ENCODE assay signal across 14 cellular contexts in genomic region chr4:1408418-1408817, GRCh38. TPM values are rescaled to one million over a fixed set of nuclear protein-coding genes. Genes with fewer than 3 reads are reported as not detected.
A peak's percentile ranks its signal among the peaks of the same experiment; 100 is the strongest.
DNase-seq lines count a peak whose midpoint lies in the region; TF ChIP-seq lines count a peak whose summit lies in the region.
"Had no signal": no experiment of that assay in that cellular context is flagged by ENCODE, and none has a peak within 500 bp of the region (broad histone marks: within the 10 kb centered on the region; RNA-seq: fewer than 3 reads in every experiment).

No MANE protein-coding gene starts in this region.

- TF ChIP-seq EP300 in ovary (IDR thresholded peaks at IDR 0.05): no peak

- no peak overlapping the region for H3K4me3 ChIP-seq in ovary

- TF ChIP-seq POLR2A in ovary (IDR thresholded peaks at IDR 0.05): no peak

- peaks cover 34% of the 10 kb centered on the region for H3K27me3 Mint-ChIP-seq in T-helper 2 cell treated with Interferon-gamma antibody and Interleukin-4, amounts not matched to agents 5 μg/mL and 100 μg/mL, for 36 hours (ENCODE audit: low read depth)

- peaks cover 3% of the 10 kb centered on the region for H3K4me1 ChIP-seq in ovary (ENCODE audit: insufficient read depth)

- no peaks in the 10 kb centered on the region for H3K4me1 Mint-ChIP-seq in T-helper 2 cell treated with Interferon-gamma antibody and Interleukin-4, amounts not matched to agents 5 μg/mL and 100 μg/mL, for 36 hours (ENCODE audit: low read depth)

- no peaks in the 10 kb centered on the region for H3K9me3 ChIP-seq in ovary

- H3K4me3 Mint-ChIP-seq in T-helper 2 cell treated with Interferon-gamma antibody and Interleukin-4, amounts not matched to agents 5 μg/mL and 100 μg/mL, for 36 hours: no peak overlapping the region
- H3K4me3 Mint-ChIP-seq: effector memory CD8-positive, alpha-beta T cell had no signal

- WGBS in ovary, 3 donors: 5 to 8% (median 8%) methylated on average over 20 to 22 of the region's 22 CpGs

- peaks cover 11% of the 10 kb centered on the region for H3K27me3 ChIP-seq in ovary

- peak overlapping the region; percentile 74 for H3K27ac Mint-ChIP-seq in T-helper 2 cell treated with Interferon-gamma antibody and Interleukin-4, amounts not matched to agents 5 μg/mL and 100 μg/mL, for 36 hours
- H3K27ac Mint-ChIP-seq: effector memory CD8-positive, alpha-beta T cell had no signal

- no peak for DNase-seq in T-helper 2 cell treated with Interferon-gamma antibody and Interleukin-4, amounts not matched to agents 5 μg/mL and 100 μg/mL, for 36 hours (ENCODE audit: low spot score)
- DNase-seq in T-helper 2 cell: no peak
- peak; percentile 52 for DNase-seq in ELF-1 (ENCODE audit: low read depth, low spot score)
- DNase-seq in mesenteric fat pad (ENCODE audit: low spot score): peak; percentile 65
- no peak for DNase-seq in NCI-H69 (lab: John Stamatoyannopoulos, UW)
- DNase-seq in ovary: no peak
- DNase-seq in KG1 (lab: John Stamatoyannopoulos, UW): no peak
- DNase-seq: aorta; DND-41; effector memory CD8-positive, alpha-beta T cell; stimulated activated CD4-positive, alpha-beta T cell treated with anti-CD3 and anti-CD28 coated beads, Interleukin-15, amount 100 ng/mL, for 24 hours had no signal

- H3K36me3 ChIP-seq in ovary: no peaks in the 10 kb centered on the region

- intact Hi-C loops in ovary (cut with DNase I): no loop called here

- peaks cover 2% of the 10 kb centered on the region for H3K36me3 Mint-ChIP-seq in T-helper 2 cell treated with Interferon-gamma antibody and Interleukin-4, amounts not matched to agents 5 μg/mL and 100 μg/mL, for 36 hours (ENCODE audit: low read depth)

- TF ChIP-seq CTCF in VCaP (conservative IDR thresholded peaks at IDR 0.05): peak; percentile 54
- TF ChIP-seq CTCF in ovary (IDR thresholded peaks at IDR 0.05): no peak

- no peaks in the 10 kb centered on the region for H3K9me3 Mint-ChIP-seq in T-helper 2 cell treated with Interferon-gamma antibody and Interleukin-4, amounts not matched to agents 5 μg/mL and 100 μg/mL, for 36 hours

- H3K27ac ChIP-seq in VCaP (no peak overlapping the region), ovary (no peak overlapping the region)
- H3K27ac ChIP-seq: KMS-11 had no signal

RNA-seq across cellular contexts. Expression of gene NKX1-1, which starts 2.2 kb away (rescaled TPM):
- total RNA-seq in mesenteric fat pad (not detected), ovary (not detected)
- not detected for polyA plus RNA-seq in ovary
- total RNA-seq: aorta, liver had no signal
- polyA plus RNA-seq: aorta, liver had no signal

Comparison
In these comparisons a context has a peak if more than half of its experiments do, and no peak if none do; other contexts are left out.
1. DNase-seq: peak in ELF-1 (single experiment) and mesenteric fat pad (single experiment); none in T-helper 2 cell treated with Interferon-gamma antibody and Interleukin-4, amounts not matched to agents 5 μg/mL and 100 μg/mL, for 36 hours (single experiment), T-helper 2 cell (0 of 5), NCI-H69 (single experiment), ovary (0 of 5) and KG1 (single experiment).